ENCODE assay signal across 1 cellular context in the genomic region with DNA sequence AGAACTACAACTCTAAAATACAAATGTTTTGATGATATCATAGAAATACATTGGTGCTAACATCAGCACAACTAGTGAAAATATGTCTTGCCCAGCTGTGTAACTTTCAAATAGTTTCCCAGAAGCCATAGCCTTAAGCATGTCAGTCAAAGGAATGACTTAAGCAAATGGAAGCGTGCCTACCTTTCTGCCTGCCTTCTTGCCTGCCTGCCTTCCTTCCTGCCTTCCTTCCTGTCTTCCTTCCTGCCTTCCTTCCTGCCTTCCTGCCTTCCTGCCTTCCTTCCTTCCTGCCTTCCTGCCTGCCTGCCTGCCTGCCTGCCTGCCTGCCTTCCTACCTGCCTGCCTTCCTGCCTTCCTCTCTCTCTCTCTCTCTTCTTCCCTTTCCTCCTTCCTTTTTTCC.
TF ChIP-seq lines count a peak whose summit lies in the region.

No MANE protein-coding gene starts in this region.

TF ChIP-seq in WTC11, 78 proteins besides CTCF, POLR2A, EP300 and RAD21 (continued from another document):
- TF ChIP-seq, protein P1, sequence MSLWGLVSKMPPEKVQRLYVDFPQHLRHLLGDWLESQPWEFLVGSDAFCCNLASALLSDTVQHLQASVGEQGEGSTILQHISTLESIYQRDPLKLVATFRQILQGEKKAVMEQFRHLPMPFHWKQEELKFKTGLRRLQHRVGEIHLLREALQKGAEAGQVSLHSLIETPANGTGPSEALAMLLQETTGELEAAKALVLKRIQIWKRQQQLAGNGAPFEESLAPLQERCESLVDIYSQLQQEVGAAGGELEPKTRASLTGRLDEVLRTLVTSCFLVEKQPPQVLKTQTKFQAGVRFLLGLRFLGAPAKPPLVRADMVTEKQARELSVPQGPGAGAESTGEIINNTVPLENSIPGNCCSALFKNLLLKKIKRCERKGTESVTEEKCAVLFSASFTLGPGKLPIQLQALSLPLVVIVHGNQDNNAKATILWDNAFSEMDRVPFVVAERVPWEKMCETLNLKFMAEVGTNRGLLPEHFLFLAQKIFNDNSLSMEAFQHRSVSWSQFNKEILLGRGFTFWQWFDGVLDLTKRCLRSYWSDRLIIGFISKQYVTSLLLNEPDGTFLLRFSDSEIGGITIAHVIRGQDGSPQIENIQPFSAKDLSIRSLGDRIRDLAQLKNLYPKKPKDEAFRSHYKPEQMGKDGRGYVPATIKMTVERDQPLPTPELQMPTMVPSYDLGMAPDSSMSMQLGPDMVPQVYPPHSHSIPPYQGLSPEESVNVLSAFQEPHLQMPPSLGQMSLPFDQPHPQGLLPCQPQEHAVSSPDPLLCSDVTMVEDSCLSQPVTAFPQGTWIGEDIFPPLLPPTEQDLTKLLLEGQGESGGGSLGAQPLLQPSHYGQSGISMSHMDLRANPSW (CRISPR knock-in tag; conservative IDR thresholded peaks at IDR 0.05; ENCODE audit: low read depth) = no peak
TF ChIP-seq in WTC11: peak in this region for 1.
